Comparison of ENCODE assay signal across 20 cellular contexts in genomic region chr21:32122082-32122481, GRCh38.
"Had no signal": no experiment of that assay in that cellular context is flagged by ENCODE, and none has a peak within 500 bp of the region (broad histone marks: within the 10 kb centered on the region; RNA-seq: fewer than 3 reads in every experiment).

No MANE protein-coding gene starts in this region.

- H3K4me3 ChIP-seq: MG63, PC-9, Peyer's patch, SJSA1, SK-N-MC had no signal

- H3K4me1 ChIP-seq: Peyer's patch had no signal

- H2AFZ ChIP-seq: PC-9 had no signal

- H3K4me2 ChIP-seq: PC-9 had no signal

- H3K27me3 ChIP-seq: MG63, Peyer's patch, SJSA1 had no signal

- FAIRE-seq: HepG2 had no signal

- H3K27ac ChIP-seq: PC-9, Peyer's patch, SJSA1, SK-N-MC had no signal

- ATAC-seq: HepG2 had no signal

- DNase-seq: Karpas-422, KG1, MG63, NCI-H1048, NCI-H1105, NCI-H1436 treated with DMSO at 0.1 percent for 48 hours, NCI-H1694, NCI-H2171 treated with DMSO at 0.1 percent for 48 hours, NCI-H446 treated with DMSO at 0.1 percent for 48 hours, NCI-H526, NCI-H82, OCI-M1, PC-9, Peyer's patch, Right ventricle myocardium superior, RPMI8226, SIG-M5 had no signal

- H3K36me3 ChIP-seq: MG63, Peyer's patch, SJSA1 had no signal
